ENCODE assay signal across 8 cellular contexts in genomic region chr17:10737168-10737622, GRCh38. TPM values are rescaled to one million over a fixed set of nuclear protein-coding genes. Genes with fewer than 3 reads are reported as not detected.
DNase-seq lines count a peak whose midpoint lies in the region; ATAC-seq and TF ChIP-seq lines count a peak whose summit lies in the region.

No MANE protein-coding gene starts in this region.

- H3K27me3 Mint-ChIP-seq in activated B cell treated with CpG ODN at 0.5 μM for 24 hours (peaks cover 14% of the 10 kb centered on the region), endothelial cell (ENCODE audit: unreplicated experiment) (no peaks in the 10 kb centered on the region)

- H3K27ac ChIP-seq in MM.1S (ENCODE audit: low read length): no peak overlapping the region
- H3K27ac ChIP-seq in aorta (ENCODE audit: low read depth in 1 of 2, low read length in 2 of 2): no peak overlapping the region

- TF ChIP-seq CTCF in MM.1S (IDR thresholded peaks at IDR 0.05; ENCODE audit: low read length) (peak; percentile 66), activated B cell treated with CpG ODN at 0.5 μM for 24 hours (IDR thresholded peaks at IDR 0.05) (no peak), endothelial cell (IDR thresholded peaks at IDR 0.05; ENCODE audit: unreplicated experiment) (peak; percentile 68)

- no peaks in the 10 kb centered on the region for H3F3A ChIP-seq in MM.1S (ENCODE audit: insufficient read depth, low read length)

- H3K36me3 Mint-ChIP-seq in activated B cell treated with CpG ODN at 0.5 μM for 24 hours (ENCODE audit: low read depth) (no peaks in the 10 kb centered on the region), endothelial cell (ENCODE audit: low read depth, unreplicated experiment) (no peaks in the 10 kb centered on the region)

- DNase-seq in SHP77 (lab: John Stamatoyannopoulos, UW) (peak; percentile 43 to 61), SHP77 treated with DMSO at 0.1 percent for 48 hours (lab: John Stamatoyannopoulos, UW) (no peak), MM.1S (peak; percentile 12), activated B cell treated with CpG ODN at 0.5 μM for 24 hours (no peak), endothelial cell (ENCODE audit: low spot score) (peak; percentile 61), midbrain (lab: John Stamatoyannopoulos, UW) (peak; percentile 62), aorta (peak in 1 of 2 donors; percentile 71)

- no peak overlapping the region for H3K4me2 ChIP-seq in MM.1S (ENCODE audit: low read depth, low read length)

- H3K9me2 ChIP-seq in MM.1S (replicated peaks; ENCODE audit: insufficient read depth, low read length): no peaks in the 10 kb centered on the region

- H3K27ac Mint-ChIP-seq in activated B cell treated with CpG ODN at 0.5 μM for 24 hours (no peak overlapping the region), endothelial cell (ENCODE audit: unreplicated experiment) (no peak overlapping the region)

- H3K27me3 ChIP-seq in MM.1S (replicated peaks; ENCODE audit: insufficient read depth, low read length): peaks cover 11% of the 10 kb centered on the region; the same call in 1 of the 2 replicates
- H3K27me3 ChIP-seq in aorta (ENCODE audit: control insufficient read depth in 1 of 2, insufficient read depth in 2 of 2, low read length in 1 of 2): no peaks in the 10 kb centered on the region

- H3K4me1 ChIP-seq in MM.1S (ENCODE audit: low read length) (no peaks in the 10 kb centered on the region), aorta (ENCODE audit: control insufficient read depth in 1 of 2, insufficient read depth in 2 of 2, low read length in 2 of 2) (no peaks in the 10 kb centered on the region)

- POLR2A ChIA-PET in activated B cell treated with CpG ODN at 0.5 μM for 24 hours (lab: Charles Lee): interaction anchor here (0.6 kb wide), 1 partner anchor 13 kb away, joined by 7 read pairs; no protein-coding TSS in a partner anchor

- no peaks in the 10 kb centered on the region for H3K79me2 ChIP-seq in MM.1S (ENCODE audit: low read length)

- no peak overlapping the region for H2AFZ ChIP-seq in MM.1S (ENCODE audit: low read length)

- CTCF ChIA-PET in activated B cell treated with CpG ODN at 0.5 μM for 24 hours (lab: Charles Lee): interaction anchor here (1.0 to 2.4 kb wide), 3 partner anchors 11 to 108 kb away, joined by 3 to 8 read pairs (median 4); no protein-coding TSS in a partner anchor

- no peaks in the 10 kb centered on the region for H3K9me3 ChIP-seq in MM.1S (replicated peaks; ENCODE audit: insufficient read depth, low read length)
- no peaks in the 10 kb centered on the region for H3K9me3 ChIP-seq in aorta (ENCODE audit: control insufficient read depth, low read length)

- peak overlapping the region; percentile 2 for H3K4me3 Mint-ChIP-seq in activated B cell treated with CpG ODN at 0.5 μM for 24 hours
- no peak overlapping the region for H3K4me3 Mint-ChIP-seq in endothelial cell (ENCODE audit: unreplicated experiment)

- 11 to 14% methylated on average over 6 of the region's 6 CpGs for WGBS in aorta, 2 donors

- no peak overlapping the region for H3K9ac ChIP-seq in MM.1S (ENCODE audit: low read length)

- peaks cover 3% of the 10 kb centered on the region for H3K4me1 Mint-ChIP-seq in activated B cell treated with CpG ODN at 0.5 μM for 24 hours
- no peaks in the 10 kb centered on the region for H3K4me1 Mint-ChIP-seq in endothelial cell (ENCODE audit: unreplicated experiment)

- intact Hi-C loops in activated B cell treated with CpG ODN at 0.5 μM for 24 hours (cut with micrococcal nuclease): no loop called here
- intact Hi-C loops in aorta (cut with DNase I): loop anchor here (1.0 to 10.0 kb wide), 2 partner anchors 52 to 108 kb away; no protein-coding TSS in a partner anchor

- ATAC-seq in activated B cell treated with CpG ODN at 0.5 μM for 24 hours (ENCODE audit: low read depth) (no peak), aorta (ENCODE audit: low FRiP score) (peak; percentile 83), HG02798 (IDR thresholded peaks at IDR 0.05; ENCODE audit: poor library complexity, unreplicated experiment) (no peak)

- no peak overlapping the region for H3K4me3 ChIP-seq in MM.1S (ENCODE audit: low read length)
- no peak overlapping the region for H3K4me3 ChIP-seq in aorta (ENCODE audit: low read length in 2 of 2)

- H4K20me1 ChIP-seq in MM.1S (ENCODE audit: insufficient read depth, low read length): no peaks in the 10 kb centered on the region

- H3K9me3 Mint-ChIP-seq in activated B cell treated with CpG ODN at 0.5 μM for 24 hours (no peaks in the 10 kb centered on the region), endothelial cell (ENCODE audit: unreplicated experiment) (no peaks in the 10 kb centered on the region)

- H3K36me3 ChIP-seq in MM.1S (replicated peaks; ENCODE audit: insufficient read depth, low read length) (no peaks in the 10 kb centered on the region), aorta (ENCODE audit: control insufficient read depth in 1 of 2, insufficient read depth in 2 of 2, low read length in 1 of 2) (no peaks in the 10 kb centered on the region)

RNA-seq across cellular contexts. Expression of gene TMEM220, which starts 7.4 kb away (rescaled TPM):
- total RNA-seq in activated B cell treated with CpG ODN at 0.5 μM for 24 hours: 1.6 and 2.4 TPM in 2 replicates
- 2.3 TPM for total RNA-seq in endothelial cell (ENCODE audit: unreplicated experiment)
- total RNA-seq in aorta: 10 to 100 TPM; 15.4 to 17.4 TPM
- polyA plus RNA-seq in aorta: 10 to 100 TPM in 1 of 2 donors, 1 to 10 TPM in 1; 8.1 to 10.6 TPM

RNA-seq across cellular contexts. Expression of gene ADPRM, which starts 39.8 kb away (rescaled TPM):
- 14.1 and 14.8 TPM in 2 replicates for total RNA-seq in activated B cell treated with CpG ODN at 0.5 μM for 24 hours
- 5.2 TPM for total RNA-seq in endothelial cell (ENCODE audit: unreplicated experiment)
- 10 to 100 TPM; 10.3 to 14.1 TPM for total RNA-seq in aorta
- polyA plus RNA-seq in aorta: 10 to 100 TPM in 1 of 2 donors, 1 to 10 TPM in 1; 8.9 to 12.1 TPM

RNA-seq across cellular contexts. Expression of gene SCO1, which starts 39.9 kb away (rescaled TPM):
- total RNA-seq in activated B cell treated with CpG ODN at 0.5 μM for 24 hours: 27.9 and 33.3 TPM in 2 replicates
- total RNA-seq in endothelial cell (ENCODE audit: unreplicated experiment): 24.0 TPM
- 10 to 100 TPM; 22.8 to 24.4 TPM for total RNA-seq in aorta
- polyA plus RNA-seq in aorta: 10 to 100 TPM in 1 of 2 donors, 1 to 10 TPM in 1; 9.5 to 10.1 TPM

Comparison
In these comparisons a context has a peak if more than half of its experiments do, and no peak if none do; other contexts are left out.
1. DNase-seq: peak in SHP77 (2 of 2), MM.1S (single experiment), endothelial cell (single experiment) and midbrain (single experiment); none in SHP77 treated with DMSO at 0.1 percent for 48 hours (single experiment) and activated B cell treated with CpG ODN at 0.5 μM for 24 hours (single experiment).